In the genomic region with DNA sequence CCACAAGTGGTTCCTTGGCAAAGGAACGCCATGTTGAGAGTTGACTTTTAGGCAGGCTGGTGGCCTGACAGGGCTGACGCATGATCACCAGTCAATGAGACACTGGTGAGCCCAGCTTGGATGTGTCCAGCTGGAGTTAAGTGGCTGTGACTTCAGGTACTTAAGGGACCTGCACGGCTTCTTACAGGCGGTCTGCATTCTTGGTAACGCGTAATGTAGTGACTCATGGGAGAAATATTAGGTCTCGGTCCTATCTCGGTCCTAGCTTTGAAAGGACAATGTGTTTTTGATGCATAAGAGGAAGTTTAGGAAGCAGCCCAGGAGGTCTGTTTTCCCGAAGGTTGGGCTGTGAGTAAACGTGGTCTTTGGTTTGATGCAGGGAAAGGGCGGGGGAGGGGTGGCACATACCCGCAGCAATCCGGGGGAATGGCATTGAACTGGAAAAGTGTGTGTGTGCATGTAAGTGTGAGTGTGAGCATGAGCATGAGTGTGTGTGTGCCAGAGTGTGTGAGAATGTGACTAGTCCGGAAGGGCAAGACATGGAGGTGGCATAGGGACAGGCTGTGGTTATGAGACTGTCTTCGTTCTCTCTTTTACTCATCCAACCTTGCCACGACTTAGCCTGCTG, we compare ENCODE assay signal across 1 cellular context.
A peak's percentile ranks its signal among the peaks of the same experiment; 100 is the strongest.
TF ChIP-seq lines count a peak whose summit lies in the region.

No MANE protein-coding gene starts in this region.

TF ChIP-seq in SK-N-SH, 30 proteins besides CTCF, POLR2A, EP300 and RAD21 (continued from another document):
- TF ChIP-seq TCF12 (IDR thresholded peaks at IDR 0.05) (peak; percentile 54), MXI1 (IDR thresholded peaks at IDR 0.05; ENCODE audit: low read depth, low read length) (no peak), FOSL2 (IDR thresholded peaks at IDR 0.05; ENCODE audit: borderline replicate concordance, low read depth) (peak; percentile 35; the same call in 1 of the 2 replicates), FOXM1 (IDR thresholded peaks at IDR 0.05; ENCODE audit: low read depth) (no peak), TEAD4 (IDR thresholded peaks at IDR 0.05; ENCODE audit: borderline replicate concordance, insufficient read depth) (0 out of 2 replicates have a peak, but pooled peaks have one; percentile 27), POLR2AphosphoS5 (IDR thresholded peaks at IDR 0.05; ENCODE audit: low read depth, low read length) (no peak), JUND (IDR thresholded peaks at IDR 0.05) (peak; percentile 55), MEF2A (IDR thresholded peaks at IDR 0.05; ENCODE audit: borderline replicate concordance, low read depth) (no peak), RFX5 (IDR thresholded peaks at IDR 0.05; ENCODE audit: low read length) (no peak), TAF1 (IDR thresholded peaks at IDR 0.05; ENCODE audit: borderline replicate concordance, low read depth, low read length) (no peak), SMC3 (IDR thresholded peaks at IDR 0.05; ENCODE audit: low read depth, low read length) (no peak), ELF1 (IDR thresholded peaks at IDR 0.05) (no peak), RXRA (IDR thresholded peaks at IDR 0.05; ENCODE audit: borderline replicate concordance, low read depth) (no peak), EZH2phosphoT487 (IDR thresholded peaks at IDR 0.05; ENCODE audit: borderline replicate concordance, low read depth) (no peak), GATA2 (CRISPR knock-in tag; IDR thresholded peaks at IDR 0.05) (no peak), RCOR1 (IDR thresholded peaks at IDR 0.05; ENCODE audit: low read length) (no peak)
- TF ChIP-seq, protein P1, sequence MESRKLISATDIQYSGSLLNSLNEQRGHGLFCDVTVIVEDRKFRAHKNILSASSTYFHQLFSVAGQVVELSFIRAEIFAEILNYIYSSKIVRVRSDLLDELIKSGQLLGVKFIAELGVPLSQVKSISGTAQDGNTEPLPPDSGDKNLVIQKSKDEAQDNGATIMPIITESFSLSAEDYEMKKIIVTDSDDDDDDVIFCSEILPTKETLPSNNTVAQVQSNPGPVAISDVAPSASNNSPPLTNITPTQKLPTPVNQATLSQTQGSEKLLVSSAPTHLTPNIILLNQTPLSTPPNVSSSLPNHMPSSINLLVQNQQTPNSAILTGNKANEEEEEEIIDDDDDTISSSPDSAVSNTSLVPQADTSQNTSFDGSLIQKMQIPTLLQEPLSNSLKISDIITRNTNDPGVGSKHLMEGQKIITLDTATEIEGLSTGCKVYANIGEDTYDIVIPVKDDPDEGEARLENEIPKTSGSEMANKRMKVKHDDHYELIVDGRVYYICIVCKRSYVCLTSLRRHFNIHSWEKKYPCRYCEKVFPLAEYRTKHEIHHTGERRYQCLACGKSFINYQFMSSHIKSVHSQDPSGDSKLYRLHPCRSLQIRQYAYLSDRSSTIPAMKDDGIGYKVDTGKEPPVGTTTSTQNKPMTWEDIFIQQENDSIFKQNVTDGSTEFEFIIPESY (IDR thresholded peaks at IDR 0.05; ENCODE audit: borderline replicate concordance, low read depth), result no peak
- TF ChIP-seq, protein P2, sequence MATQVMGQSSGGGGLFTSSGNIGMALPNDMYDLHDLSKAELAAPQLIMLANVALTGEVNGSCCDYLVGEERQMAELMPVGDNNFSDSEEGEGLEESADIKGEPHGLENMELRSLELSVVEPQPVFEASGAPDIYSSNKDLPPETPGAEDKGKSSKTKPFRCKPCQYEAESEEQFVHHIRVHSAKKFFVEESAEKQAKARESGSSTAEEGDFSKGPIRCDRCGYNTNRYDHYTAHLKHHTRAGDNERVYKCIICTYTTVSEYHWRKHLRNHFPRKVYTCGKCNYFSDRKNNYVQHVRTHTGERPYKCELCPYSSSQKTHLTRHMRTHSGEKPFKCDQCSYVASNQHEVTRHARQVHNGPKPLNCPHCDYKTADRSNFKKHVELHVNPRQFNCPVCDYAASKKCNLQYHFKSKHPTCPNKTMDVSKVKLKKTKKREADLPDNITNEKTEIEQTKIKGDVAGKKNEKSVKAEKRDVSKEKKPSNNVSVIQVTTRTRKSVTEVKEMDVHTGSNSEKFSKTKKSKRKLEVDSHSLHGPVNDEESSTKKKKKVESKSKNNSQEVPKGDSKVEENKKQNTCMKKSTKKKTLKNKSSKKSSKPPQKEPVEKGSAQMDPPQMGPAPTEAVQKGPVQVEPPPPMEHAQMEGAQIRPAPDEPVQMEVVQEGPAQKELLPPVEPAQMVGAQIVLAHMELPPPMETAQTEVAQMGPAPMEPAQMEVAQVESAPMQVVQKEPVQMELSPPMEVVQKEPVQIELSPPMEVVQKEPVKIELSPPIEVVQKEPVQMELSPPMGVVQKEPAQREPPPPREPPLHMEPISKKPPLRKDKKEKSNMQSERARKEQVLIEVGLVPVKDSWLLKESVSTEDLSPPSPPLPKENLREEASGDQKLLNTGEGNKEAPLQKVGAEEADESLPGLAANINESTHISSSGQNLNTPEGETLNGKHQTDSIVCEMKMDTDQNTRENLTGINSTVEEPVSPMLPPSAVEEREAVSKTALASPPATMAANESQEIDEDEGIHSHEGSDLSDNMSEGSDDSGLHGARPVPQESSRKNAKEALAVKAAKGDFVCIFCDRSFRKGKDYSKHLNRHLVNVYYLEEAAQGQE (IDR thresholded peaks at IDR 0.05; ENCODE audit: low read depth, low read length), result no peak
- TF ChIP-seq, protein P3, sequence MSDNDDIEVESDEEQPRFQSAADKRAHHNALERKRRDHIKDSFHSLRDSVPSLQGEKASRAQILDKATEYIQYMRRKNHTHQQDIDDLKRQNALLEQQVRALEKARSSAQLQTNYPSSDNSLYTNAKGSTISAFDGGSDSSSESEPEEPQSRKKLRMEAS (IDR thresholded peaks at IDR 0.05; ENCODE audit: low read depth), result 0 out of 2 replicates have a peak, but pooled peaks have one; percentile 19
- TF ChIP-seq, protein P4, sequence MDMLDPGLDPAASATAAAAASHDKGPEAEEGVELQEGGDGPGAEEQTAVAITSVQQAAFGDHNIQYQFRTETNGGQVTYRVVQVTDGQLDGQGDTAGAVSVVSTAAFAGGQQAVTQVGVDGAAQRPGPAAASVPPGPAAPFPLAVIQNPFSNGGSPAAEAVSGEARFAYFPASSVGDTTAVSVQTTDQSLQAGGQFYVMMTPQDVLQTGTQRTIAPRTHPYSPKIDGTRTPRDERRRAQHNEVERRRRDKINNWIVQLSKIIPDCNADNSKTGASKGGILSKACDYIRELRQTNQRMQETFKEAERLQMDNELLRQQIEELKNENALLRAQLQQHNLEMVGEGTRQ (IDR thresholded peaks at IDR 0.05; ENCODE audit: borderline replicate concordance, low read depth, low read length), result no peak
